In genomic region chr9:128892223-128892892, GRCh38 we compare ENCODE assay signal across 8 cellular contexts. TPM values are rescaled to one million over a fixed set of nuclear protein-coding genes. Genes with fewer than 3 reads are reported as not detected.
DNase-seq lines count a peak whose midpoint lies in the region; ATAC-seq and TF ChIP-seq lines count a peak whose summit lies in the region.

No MANE protein-coding gene starts in this region.

- peak; percentile 29 for TF ChIP-seq EP300 in stomach (IDR thresholded peaks at IDR 0.05)

- no peak overlapping the region for H3K4me3 Mint-ChIP-seq in activated naive CD4-positive, alpha-beta T cell treated with anti-CD3 and anti-CD28 coated beads for 36 hours

- no peaks in the 10 kb centered on the region for H3K27me3 Mint-ChIP-seq in activated naive CD4-positive, alpha-beta T cell treated with anti-CD3 and anti-CD28 coated beads for 36 hours (ENCODE audit: low read depth)

- no peaks in the 10 kb centered on the region for H3K9me3 Mint-ChIP-seq in activated naive CD4-positive, alpha-beta T cell treated with anti-CD3 and anti-CD28 coated beads for 36 hours

- peaks cover 6% of the 10 kb centered on the region for H3K36me3 Mint-ChIP-seq in activated naive CD4-positive, alpha-beta T cell treated with anti-CD3 and anti-CD28 coated beads for 36 hours (ENCODE audit: low read depth)

- ATAC-seq in GM21381 (IDR thresholded peaks at IDR 0.05; ENCODE audit: unreplicated experiment) (no peak), HG02678 (IDR thresholded peaks at IDR 0.05; ENCODE audit: unreplicated experiment) (no peak)

- 24 to 40% (median 30%) methylated on average over 11 to 17 of the region's 17 CpGs for WGBS in stomach, 5 donors

- no peaks in the 10 kb centered on the region for H3K36me3 ChIP-seq in breast epithelium
- peaks cover 32 to 82% (median 70%) of the 10 kb centered on the region in 4 donors for H3K36me3 ChIP-seq in stomach

- peak; percentile 51 for DNase-seq in activated naive CD4-positive, alpha-beta T cell treated with anti-CD3 and anti-CD28 coated beads for 36 hours
- DNase-seq in activated naive CD4-positive, alpha-beta T cell treated with Interleukin-2 at 50 U/mL for 16 hours: no peak
- DNase-seq in breast epithelium (ENCODE audit: low spot score in 2 of 2) (peak; percentile 92 to 95), kidney glomerular epithelial cell (lab: John Stamatoyannopoulos, UW) (peak; percentile 59), stomach (peak; percentile 82)
- no peak for DNase-seq in stimulated activated CD4-positive, alpha-beta T cell treated with anti-CD3 and anti-CD28 coated beads, Interleukin-12 subunit alpha, Interleukin-12 subunit beta, amount 100 ng/mL, for 4 hours

- TF ChIP-seq CTCF in breast epithelium (IDR thresholded peaks at IDR 0.05) (no peak), stomach (IDR thresholded peaks at IDR 0.05) (no peak)

- peaks cover 56% of the 10 kb centered on the region for H3K4me1 Mint-ChIP-seq in activated naive CD4-positive, alpha-beta T cell treated with anti-CD3 and anti-CD28 coated beads for 36 hours (ENCODE audit: low read depth)

- TF ChIP-seq POLR2A in breast epithelium (IDR thresholded peaks at IDR 0.05) (peak; percentile 15), stomach (IDR thresholded peaks at IDR 0.05) (no peak)

- H3K27ac Mint-ChIP-seq in activated naive CD4-positive, alpha-beta T cell treated with anti-CD3 and anti-CD28 coated beads for 36 hours: no peak overlapping the region

- no peaks in the 10 kb centered on the region for H3K9me3 ChIP-seq in breast epithelium
- no peaks in the 10 kb centered on the region for H3K9me3 ChIP-seq in stomach

- intact Hi-C loops in activated naive CD4-positive, alpha-beta T cell treated with anti-CD3 and anti-CD28 coated beads for 36 hours (cut with micrococcal nuclease): no loop called here
- intact Hi-C loops in breast epithelium (cut with DNase I; ENCODE audit: low total_unique reads) (no loop called here), stomach (cut with DNase I; ENCODE audit: low total_unique reads) (no loop called here)

- H3K27me3 ChIP-seq in breast epithelium: no peaks in the 10 kb centered on the region
- H3K27me3 ChIP-seq in stomach: no peaks in the 10 kb centered on the region

- CTCF ChIA-PET in activated naive CD4-positive, alpha-beta T cell treated with anti-CD3 and anti-CD28 coated beads for 36 hours (lab: Charles Lee): interaction anchor here (1.7 kb wide), 1 partner anchor 36 kb away, joined by 7 read pairs; no protein-coding TSS in a partner anchor

- peaks cover 14 to 53% of the 10 kb centered on the region in 2 donors for H3K4me1 ChIP-seq in breast epithelium
- H3K4me1 ChIP-seq in stomach: peaks cover 40 to 59% (median 50%) of the 10 kb centered on the region in 4 donors

- H3K4me3 ChIP-seq in breast epithelium (peak overlapping the region; percentile 27 to 57 (median 34)), stomach (peak overlapping the region; percentile 1 to 28 (median 6))

- H3K27ac ChIP-seq in breast epithelium (peak overlapping the region; percentile 97), stomach (peak overlapping the region; percentile 71 to 93 (median 86))

RNA-seq across cellular contexts. Expression of gene LRRC8A, which starts 10.4 kb away (rescaled TPM):
- 10 to 100 TPM; 13.1 to 13.2 TPM for total RNA-seq in activated naive CD4-positive, alpha-beta T cell treated with anti-CD3 and anti-CD28 coated beads for 36 hours
- 10 to 100 TPM; 26.1 to 52.7 (median 40.6) TPM for total RNA-seq in breast epithelium
- total RNA-seq in stomach: 10 to 100 TPM; 14.7 to 63.7 (median 25.1) TPM
- 10 to 100 TPM; 11.2 to 22.7 (median 13.6) TPM for polyA plus RNA-seq in stomach

RNA-seq across cellular contexts. Expression of gene KYAT1, which starts 10.6 kb away (rescaled TPM):
- 10 to 100 TPM; 29.6 to 33.6 TPM for total RNA-seq in activated naive CD4-positive, alpha-beta T cell treated with anti-CD3 and anti-CD28 coated beads for 36 hours
- 1 to 10 TPM; 3.0 to 7.6 (median 7.2) TPM for total RNA-seq in breast epithelium
- 10 to 100 TPM in 2 of 5 donors, 1 to 10 TPM in 2, under 1 TPM in 1; 0.58 to 25.7 (median 6.1) TPM for total RNA-seq in stomach
- 1 to 10 TPM; 4.8 to 7.5 (median 5.3) TPM for polyA plus RNA-seq in stomach

RNA-seq across cellular contexts. Expression of gene PHYHD1, which starts 28.4 kb away (rescaled TPM):
- under 1 TPM; 0.44 to 0.50 TPM for total RNA-seq in activated naive CD4-positive, alpha-beta T cell treated with anti-CD3 and anti-CD28 coated beads for 36 hours
- total RNA-seq in breast epithelium (10 to 100 TPM; 24.3 to 67.0 (median 44.8) TPM), stomach (10 to 100 TPM in 4 of 5 donors, 1 to 10 TPM in 1; 1.4 to 37.3 (median 13.8) TPM)
- polyA plus RNA-seq in stomach: 10 to 100 TPM; 43.9 to 55.8 (median 49.1) TPM

RNA-seq across cellular contexts. Expression of gene DOLK, which starts 55.0 kb away (rescaled TPM):
- 1 to 10 TPM; 2.5 to 2.7 TPM for total RNA-seq in activated naive CD4-positive, alpha-beta T cell treated with anti-CD3 and anti-CD28 coated beads for 36 hours
- total RNA-seq in breast epithelium (10 to 100 TPM; 11.1 to 16.2 (median 14.3) TPM), stomach (10 to 100 TPM in 1 of 5 donors, 1 to 10 TPM in 3, under 1 TPM in 1; 0.58 to 17.1 (median 9.4) TPM)
- 1 to 10 TPM; 3.2 to 8.1 (median 6.2) TPM for polyA plus RNA-seq in stomach

RNA-seq across cellular contexts. Expression of gene NUP188, which starts 55.1 kb away (rescaled TPM):
- 100 to 1,000 TPM; 101 to 112 TPM for total RNA-seq in activated naive CD4-positive, alpha-beta T cell treated with anti-CD3 and anti-CD28 coated beads for 36 hours
- total RNA-seq in breast epithelium (10 to 100 TPM; 32.3 to 49.5 (median 36.0) TPM), stomach (10 to 100 TPM; 26.3 to 79.9 (median 51.0) TPM)
- 10 to 100 TPM in 1 of 3 donors, 1 to 10 TPM in 2; 4.4 to 10.1 (median 9.9) TPM for polyA plus RNA-seq in stomach

Comparison
In these comparisons a context has a peak if more than half of its experiments do, and no peak if none do; other contexts are left out.
1. DNase-seq: peak in activated naive CD4-positive, alpha-beta T cell treated with anti-CD3 and anti-CD28 coated beads for 36 hours (single experiment), breast epithelium (2 of 2), kidney glomerular epithelial cell (single experiment) and stomach (single experiment); none in activated naive CD4-positive, alpha-beta T cell treated with Interleukin-2 at 50 U/mL for 16 hours (single experiment) and stimulated activated CD4-positive, alpha-beta T cell treated with anti-CD3 and anti-CD28 coated beads, Interleukin-12 subunit alpha, Interleukin-12 subunit beta, amount 100 ng/mL, for 4 hours (single experiment).